Comparison of ENCODE assay signal across 16 cellular contexts in genomic region chr14:71116206-71117122, GRCh38.
DNase-seq lines count a peak whose midpoint lies in the region; ATAC-seq and TF ChIP-seq lines count a peak whose summit lies in the region.
"Had no signal": no experiment of that assay in that cellular context is flagged by ENCODE, and none has a peak within 500 bp of the region (broad histone marks: within the 10 kb centered on the region; RNA-seq: fewer than 3 reads in every experiment).

No MANE protein-coding gene starts in this region.

- no peak overlapping the region for H3K14ac ChIP-seq in mesenchymal stem cell (ENCODE audit: low read length in 2 of 2)

- no peak overlapping the region for H3K18ac ChIP-seq in mesenchymal stem cell (ENCODE audit: low read depth in 1 of 2, low read length in 2 of 2)

- CTCF ChIA-PET in Caco-2 (lab: Charles Lee) (interaction anchor here (0.7 kb wide), 2 partner anchors 50 to 56 kb away, joined by 3 to 4 read pairs; no protein-coding TSS in a partner anchor), WTC11 (lab: Charles Lee) (interaction anchor here (0.7 kb wide), 1 partner anchor 58 kb away, joined by 4 read pairs; no protein-coding TSS in a partner anchor)

- no peak overlapping the region for H2BK120ac ChIP-seq in mesenchymal stem cell (ENCODE audit: low read depth, low read length)

- no peak overlapping the region for H4K8ac ChIP-seq in mesenchymal stem cell (ENCODE audit: low read length)

- TSS peak; percentile 75 for BruUV-seq in Caco-2 (replicated peaks; lab: Mats Ljungman, UMichigan)

- H3K27me3 ChIP-seq in Caco-2 (replicated peaks; ENCODE audit: control insufficient read depth, insufficient read depth, low read length): no peaks in the 10 kb centered on the region
- no peaks in the 10 kb centered on the region for H3K27me3 ChIP-seq in RWPE2 (ENCODE audit: insufficient read depth, poor library complexity, severe bottlenecking)
- no peaks in the 10 kb centered on the region for H3K27me3 ChIP-seq in mesenchymal stem cell (ENCODE audit: control insufficient read depth in 1 of 2, insufficient read depth in 1 of 2, low read length in 2 of 2)
- H3K27me3 ChIP-seq: gastroesophageal sphincter had no signal

- no peak overlapping the region for H3K23ac ChIP-seq in mesenchymal stem cell (ENCODE audit: low read length in 2 of 2)

- intact Hi-C loops in Caco-2 (cut with micrococcal nuclease; ENCODE audit: unreplicated experiment): loop anchor here (1.0 to 2.0 kb wide), 2 partner anchors 49 to 56 kb away; no protein-coding TSS in a partner anchor

- no peaks in the 10 kb centered on the region for H3K9me3 Mint-ChIP-seq in Caco-2 (ENCODE audit: unreplicated experiment)
- peaks cover 16% of the 10 kb centered on the region for H3K9me3 Mint-ChIP-seq in WTC11
- H3K9me3 Mint-ChIP-seq: stimulated activated naive CD8-positive, alpha-beta T cell treated with anti-CD3 and anti-CD28 coated beads, Interleukin-15, amount 100 ng/mL, for 72 hours; T-helper 1 cell treated with Interleukin-12 subunit alpha and Interleukin-12 subunit beta and Interleukin-4 antibody, amounts not matched to agents 30 μg/mL and 1 μg/mL, for 36 hours had no signal

- no peak overlapping the region for H3K4ac ChIP-seq in mesenchymal stem cell (ENCODE audit: low read depth in 1 of 2, low read length in 2 of 2)

- no peak overlapping the region for H2BK12ac ChIP-seq in mesenchymal stem cell (ENCODE audit: low read length in 2 of 2)

- POLR2A ChIA-PET in Caco-2 (lab: Charles Lee) (interaction anchor here (0.6 to 1.0 kb wide), 2 partner anchors 56 to 205 kb away, joined by 3 to 4 read pairs; no protein-coding TSS in a partner anchor), WTC11 (lab: Charles Lee) (no interaction called here)

- no peak overlapping the region for H3K4me2 ChIP-seq in mesenchymal stem cell (ENCODE audit: low read length, poor library complexity, severe bottlenecking)

- no peaks in the 10 kb centered on the region for H3K9me3 ChIP-seq in Caco-2
- no peaks in the 10 kb centered on the region for H3K9me3 ChIP-seq in RWPE2 (ENCODE audit: severe bottlenecking)
- no peaks in the 10 kb centered on the region for H3K9me3 ChIP-seq in mesenchymal stem cell (ENCODE audit: control insufficient read depth, low read length)

- H3K79me1 ChIP-seq in mesenchymal stem cell (replicated peaks; ENCODE audit: low read length, poor library complexity, severe bottlenecking): peaks cover 4% of the 10 kb centered on the region

- WGBS in mesenchymal stem cell: 84% methylated on average over 12 of the region's 12 CpGs

- TF ChIP-seq CTCF in Caco-2 (IDR thresholded peaks at IDR 0.05; ENCODE audit: insufficient read depth in 1 of 2, low read depth in 1 of 2, low read length in 1 of 2, severe bottlenecking in 1 of 2, unreplicated experiment in 1 of 2): no peak
- no peak for TF ChIP-seq CTCF in RWPE2 (IDR thresholded peaks at IDR 0.05; ENCODE audit: poor library complexity, severe bottlenecking)
- TF ChIP-seq CTCF in WTC11 (IDR thresholded peaks at IDR 0.05): no peak

- H3K4me1 Mint-ChIP-seq in Caco-2 (ENCODE audit: low read depth, unreplicated experiment) (peaks cover 33% of the 10 kb centered on the region), WTC11 (peaks cover 13% of the 10 kb centered on the region)

- H3K4me3 ChIP-seq in Caco-2 (ENCODE audit: low read depth, low read length) (no peak overlapping the region), RWPE2 (ENCODE audit: severe bottlenecking) (no peak overlapping the region), mesenchymal stem cell (ENCODE audit: insufficient read depth in 1 of 2, low read depth in 1 of 2, low read length in 2 of 2) (no peak overlapping the region)
- H3K4me3 ChIP-seq: gastroesophageal sphincter, lung had no signal

- H2BK15ac ChIP-seq in mesenchymal stem cell (ENCODE audit: low read depth, poor library complexity, severe bottlenecking): no peak overlapping the region

- H3K27ac Mint-ChIP-seq in Caco-2 (ENCODE audit: unreplicated experiment) (peak overlapping the region; percentile 79), WTC11 (no peak overlapping the region)
- H3K27ac Mint-ChIP-seq: T-helper 1 cell treated with Interleukin-12 subunit alpha and Interleukin-12 subunit beta and Interleukin-4 antibody, amounts not matched to agents 30 μg/mL and 1 μg/mL, for 36 hours had no signal

- H3K36me3 ChIP-seq in Caco-2 (ENCODE audit: control insufficient read depth, insufficient read depth, low read length) (no peaks in the 10 kb centered on the region), RWPE2 (ENCODE audit: low read depth) (peaks cover 25% of the 10 kb centered on the region), mesenchymal stem cell (ENCODE audit: control insufficient read depth in 1 of 2, insufficient read depth in 2 of 2, low read depth in 1 of 2, low read length in 2 of 2) (peaks cover under 1 to 29% of the 10 kb centered on the region in 2 experiments)

- no peak overlapping the region for H4K91ac ChIP-seq in mesenchymal stem cell (ENCODE audit: low read length)

- peaks cover 28% of the 10 kb centered on the region for H3K36me3 Mint-ChIP-seq in Caco-2 (ENCODE audit: insufficient read depth, unreplicated experiment)
- peaks cover 17% of the 10 kb centered on the region for H3K36me3 Mint-ChIP-seq in WTC11

- peak overlapping the region; percentile 89 for H3K27ac ChIP-seq in RWPE2 (ENCODE audit: poor library complexity, severe bottlenecking)
- H3K27ac ChIP-seq in mesenchymal stem cell (ENCODE audit: low read length, poor library complexity, severe bottlenecking): peak overlapping the region; percentile 57
- H3K27ac ChIP-seq: gastroesophageal sphincter had no signal

- H2AFZ ChIP-seq in mesenchymal stem cell (ENCODE audit: low read depth, low read length): no peak overlapping the region

- peak overlapping the region; percentile 46 for H3K4me3 Mint-ChIP-seq in Caco-2 (ENCODE audit: unreplicated experiment)
- H3K4me3 Mint-ChIP-seq in WTC11: no peak overlapping the region
- H3K4me3 Mint-ChIP-seq: stimulated activated naive CD8-positive, alpha-beta T cell treated with anti-CD3 and anti-CD28 coated beads, Interleukin-15, amount 100 ng/mL, for 72 hours; T-helper 1 cell treated with Interleukin-12 subunit alpha and Interleukin-12 subunit beta and Interleukin-4 antibody, amounts not matched to agents 30 μg/mL and 1 μg/mL, for 36 hours had no signal

- DNase-seq in Caco-2 (peak; percentile 63 to 78), RWPE2 (ENCODE audit: low spot score) (no peak), mesenchymal stem cell (no peak), T-helper 2 cell (no peak), NCI-H1694 (lab: John Stamatoyannopoulos, UW) (no peak), WTC11 (ENCODE audit: low spot score) (no peak), NCI-H526 (lab: John Stamatoyannopoulos, UW) (no peak)
- DNase-seq: H7; KBM-7; NCI-H2107; stimulated activated CD4-positive, alpha-beta T cell treated with anti-CD3 and anti-CD28 coated beads, Interleukin-4, amount 100 ng/mL, for 1 hour; stimulated activated naive CD8-positive, alpha-beta T cell treated with anti-CD3 and anti-CD28 coated beads, Interleukin-15, amount 100 ng/mL, for 72 hours had no signal

- H3K27me3 Mint-ChIP-seq in Caco-2 (ENCODE audit: insufficient read depth, unreplicated experiment) (no peaks in the 10 kb centered on the region), WTC11 (ENCODE audit: low read depth) (no peaks in the 10 kb centered on the region; the same call in 1 of the 2 replicates)
- H3K27me3 Mint-ChIP-seq: stimulated activated naive CD8-positive, alpha-beta T cell treated with anti-CD3 and anti-CD28 coated beads, Interleukin-15, amount 100 ng/mL, for 72 hours had no signal

- ATAC-seq in GM19351 (IDR thresholded peaks at IDR 0.05; ENCODE audit: unreplicated experiment): peak; percentile 43
- ATAC-seq in RWPE2 (ENCODE audit: low read depth): no peak
- no peak for ATAC-seq in WTC11
- ATAC-seq: gastroesophageal sphincter; stimulated activated naive CD8-positive, alpha-beta T cell treated with anti-CD3 and anti-CD28 coated beads, Interleukin-15, amount 100 ng/mL, for 72 hours had no signal

- H3K4me1 ChIP-seq in Caco-2 (peaks cover 54% of the 10 kb centered on the region), RWPE2 (ENCODE audit: insufficient read depth, poor library complexity, severe bottlenecking) (peaks cover 29% of the 10 kb centered on the region), mesenchymal stem cell (ENCODE audit: control insufficient read depth, insufficient read depth, low read depth, low read length) (peaks cover 8% of the 10 kb centered on the region)
- H3K4me1 ChIP-seq: gastroesophageal sphincter had no signal

- H2BK5ac ChIP-seq in mesenchymal stem cell (ENCODE audit: low read depth, low read length, poor library complexity, severe bottlenecking): no peak overlapping the region

- H3K9ac ChIP-seq in mesenchymal stem cell (ENCODE audit: low read length): no peak overlapping the region

- no peak overlapping the region for H2AK5ac ChIP-seq in mesenchymal stem cell (ENCODE audit: low read length, severe bottlenecking)

TF ChIP-seq in WTC11, 78 proteins besides CTCF, POLR2A, EP300 and RAD21 (continues in another document):
- TF ChIP-seq MLX (CRISPR knock-in tag; IDR thresholded peaks at IDR 0.05) (no peak), HMGA2 (CRISPR knock-in tag; IDR thresholded peaks at IDR 0.05) (no peak), E2F4 (CRISPR knock-in tag; IDR thresholded peaks at IDR 0.05; ENCODE audit: borderline replicate concordance, low read depth) (no peak), NFYB (CRISPR knock-in tag; conservative IDR thresholded peaks at IDR 0.05; ENCODE audit: low read depth) (no peak)

Comparison
In these comparisons a context has a peak if more than half of its experiments do, and no peak if none do; other contexts are left out.
1. DNase-seq: peak in Caco-2 (2 of 2); none in RWPE2 (single experiment), mesenchymal stem cell (single experiment), T-helper 2 cell (0 of 5), NCI-H1694 (single experiment), WTC11 (single experiment) and NCI-H526 (0 of 2).